ENCODE assay signal across 13 cellular contexts in the genomic region with DNA sequence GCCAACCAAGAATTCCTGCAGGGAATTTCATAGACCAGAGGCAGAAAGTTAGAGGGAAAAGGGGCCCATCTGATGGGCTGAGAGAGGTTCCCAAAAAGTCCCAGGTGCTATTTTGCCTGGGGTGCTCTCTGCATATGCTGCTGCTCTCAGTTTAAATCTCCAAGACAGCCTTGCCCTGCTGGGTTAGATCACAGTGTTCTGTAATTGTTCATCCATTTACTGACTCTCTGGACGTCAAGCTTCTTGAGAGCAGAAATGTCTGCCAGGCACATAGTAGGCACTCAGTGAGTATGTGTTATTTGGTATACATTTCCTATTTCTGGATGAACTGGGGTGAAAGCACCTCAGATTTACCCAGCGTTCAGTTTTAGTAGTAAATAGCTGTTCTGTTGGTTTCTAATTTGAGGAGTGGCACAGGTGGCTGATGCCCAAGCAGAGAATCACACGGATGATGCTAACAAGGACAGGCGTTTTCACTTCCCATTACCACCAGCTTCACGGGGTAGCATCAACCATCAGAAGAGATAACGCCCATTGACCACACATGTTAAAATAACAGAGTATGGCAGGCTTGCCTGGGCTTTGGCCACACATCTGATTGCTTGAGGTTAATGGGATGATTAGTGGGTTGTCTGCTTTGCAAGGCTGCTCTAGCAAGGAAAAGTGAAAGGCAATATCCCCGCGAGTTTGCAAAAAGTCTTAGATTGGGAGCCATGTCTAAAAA.
DNase-seq lines count a peak whose midpoint lies in the region; ATAC-seq and TF ChIP-seq lines count a peak whose summit lies in the region.
"Had no signal": no experiment of that assay in that cellular context is flagged by ENCODE, and none has a peak within 500 bp of the region (broad histone marks: within the 10 kb centered on the region; RNA-seq: fewer than 3 reads in every experiment).

No MANE protein-coding gene starts in this region.

- H3K4me1 Mint-ChIP-seq in nephron: peaks cover 48% of the 10 kb centered on the region
- peaks cover 6% of the 10 kb centered on the region for H3K4me1 Mint-ChIP-seq in glutamatergic neuron (ENCODE audit: low read depth, unreplicated experiment)

- no peak overlapping the region for H3K9ac ChIP-seq in BLaER1
- H3K9ac ChIP-seq: parathyroid adenoma had no signal

- H3K4me3 Mint-ChIP-seq in nephron: no peak overlapping the region
- H3K4me3 Mint-ChIP-seq in glutamatergic neuron (ENCODE audit: unreplicated experiment): no peak overlapping the region
- H3K4me3 Mint-ChIP-seq: activated T-helper 1 cell treated with anti-CD3 and anti-CD28 coated beads, Interleukin-12 subunit alpha, Interleukin-12 subunit beta, Interleukin-2, Interleukin-4 antibody, amounts not matched to agents 30 ng/mL and 10 ng/mL and 1 ng/mL, durations not matched to agents 14 hours and 24 hours and 36 hours; WTC11 had no signal

- H3K27me3 Mint-ChIP-seq in nephron (ENCODE audit: low read depth): peaks cover 29% of the 10 kb centered on the region
- peaks cover 4% of the 10 kb centered on the region for H3K27me3 Mint-ChIP-seq in glutamatergic neuron (ENCODE audit: unreplicated experiment)

- H3K9me3 Mint-ChIP-seq in nephron: no peaks in the 10 kb centered on the region
- H3K9me3 Mint-ChIP-seq in glutamatergic neuron (ENCODE audit: unreplicated experiment): no peaks in the 10 kb centered on the region
- H3K9me3 Mint-ChIP-seq: activated T-helper 1 cell treated with anti-CD3 and anti-CD28 coated beads, Interleukin-12 subunit alpha, Interleukin-12 subunit beta, Interleukin-2, Interleukin-4 antibody, amounts not matched to agents 30 ng/mL and 10 ng/mL and 1 ng/mL, durations not matched to agents 14 hours and 24 hours and 36 hours; WTC11 had no signal

- H4K20me1 ChIP-seq in BLaER1: no peaks in the 10 kb centered on the region

- peaks cover 12% of the 10 kb centered on the region for H3K4me1 ChIP-seq in BLaER1
- H3K4me1 ChIP-seq: parathyroid adenoma had no signal

- H3K36me3 ChIP-seq in BLaER1: no peaks in the 10 kb centered on the region

- peak overlapping the region; percentile 23 for H3K4me2 ChIP-seq in BLaER1

- H3K27ac Mint-ChIP-seq in nephron (peak overlapping the region in 2 of 3 experiments; percentile 6 to 22), glutamatergic neuron (ENCODE audit: unreplicated experiment) (no peak overlapping the region)
- H3K27ac Mint-ChIP-seq: activated T-helper 1 cell treated with anti-CD3 and anti-CD28 coated beads, Interleukin-12 subunit alpha, Interleukin-12 subunit beta, Interleukin-2, Interleukin-4 antibody, amounts not matched to agents 30 ng/mL and 10 ng/mL and 1 ng/mL, durations not matched to agents 14 hours and 24 hours and 36 hours; WTC11 had no signal

- no peak overlapping the region for H3K27ac ChIP-seq in BLaER1
- H3K27ac ChIP-seq: parathyroid adenoma had no signal

- no peaks in the 10 kb centered on the region for H3K9me3 ChIP-seq in BLaER1

- H3K4me3 ChIP-seq in BLaER1: no peak overlapping the region

- no peaks in the 10 kb centered on the region for H3K27me3 ChIP-seq in BLaER1

- no peaks in the 10 kb centered on the region for H3K36me3 Mint-ChIP-seq in nephron (ENCODE audit: low read depth)
- H3K36me3 Mint-ChIP-seq in glutamatergic neuron (ENCODE audit: unreplicated experiment): no peaks in the 10 kb centered on the region
- H3K36me3 Mint-ChIP-seq: WTC11 had no signal

- peak; percentile 88 for DNase-seq in SK-N-DZ (ENCODE audit: low spot score)
- DNase-seq in activated CD4-positive, CD25-positive, alpha-beta regulatory T cell treated with anti-CD3 and anti-CD28 coated beads, Interleukin-2, amount 50 U/mL, for 72 hours: no peak
- no peak for DNase-seq in anterior cingulate cortex (lab: John Stamatoyannopoulos, UW)
- DNase-seq in glutamatergic neuron: no peak
- DNase-seq: central memory CD4-positive, alpha-beta T cell had no signal

- ATAC-seq in GM19467 (IDR thresholded peaks at IDR 0.05; ENCODE audit: unreplicated experiment) (peak; percentile 54), GM18519 (IDR thresholded peaks at IDR 0.05; ENCODE audit: low FRiP score, unreplicated experiment) (no peak)
- ATAC-seq: HepG2, WTC11 had no signal

- no peak for TF ChIP-seq CTCF in nephron (IDR thresholded peaks at IDR 0.05; ENCODE audit: unreplicated experiment in 3 of 3)
- no peak for TF ChIP-seq CTCF in glutamatergic neuron (IDR thresholded peaks at IDR 0.05; ENCODE audit: partially characterized antibody, unreplicated experiment)
